34 cellular contexts compared by ENCODE assay signal in the genomic region with DNA sequence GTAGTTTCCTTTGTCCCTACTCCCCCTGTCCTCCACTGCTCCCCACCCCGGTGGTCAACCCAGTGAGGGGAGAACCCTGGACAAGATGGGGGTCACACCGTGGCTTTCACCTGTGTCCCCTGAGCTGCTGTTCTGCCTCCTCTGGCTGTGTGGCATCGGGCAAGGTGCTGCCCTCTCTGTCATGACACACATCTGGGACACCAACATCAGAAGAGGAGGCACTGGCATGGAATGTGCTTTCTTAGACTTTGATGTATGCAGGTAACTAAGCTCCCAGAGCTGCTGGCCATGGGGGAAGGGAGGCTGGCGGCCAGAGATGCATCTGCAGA. TPM values are rescaled to one million over a fixed set of nuclear protein-coding genes. Genes with fewer than 3 reads are reported as not detected.
"Had no signal": no experiment of that assay in that cellular context is flagged by ENCODE, and none has a peak within 500 bp of the region (broad histone marks: within the 10 kb centered on the region; RNA-seq: fewer than 3 reads in every experiment).

No MANE protein-coding gene starts in this region.

- H3K79me2 ChIP-seq: parathyroid adenoma had no signal

- ATAC-seq: naive thymus-derived CD8-positive, alpha-beta T cell; right cardiac atrium; sciatic nerve; stimulated activated memory B cell treated with anti-CD40 and anti-IgM and Interleukin-4, amounts not matched to agents 10 μg/mL and 1 μg/mL and 100 μg/mL, for 72 hours; stimulated activated naive CD8-positive, alpha-beta T cell treated with anti-CD3 and anti-CD28 coated beads, Interleukin-15, amount 100 ng/mL, for 72 hours; stimulated activated naive CD8-positive, alpha-beta T cell treated with anti-CD3 and anti-CD28 coated beads, Interleukin-15, Interleukin-2, amounts not matched to agents 100 U/mL and 50 U/mL, for 24 hours; upper lobe of right lung had no signal

- H3K4me1 Mint-ChIP-seq: naive B cell; stimulated activated memory B cell treated with anti-CD40 and anti-IgM and Interleukin-4, amounts not matched to agents 10 μg/mL and 1 μg/mL and 100 μg/mL, for 72 hours; stimulated activated naive CD8-positive, alpha-beta T cell treated with anti-CD3 and anti-CD28 coated beads, Interleukin-15, amount 100 ng/mL, for 72 hours had no signal

- H3K9ac ChIP-seq: parathyroid adenoma had no signal

- H3K4me2 ChIP-seq: smooth muscle cell had no signal

- H2AFZ ChIP-seq: parathyroid adenoma had no signal

- H3K4me3 Mint-ChIP-seq: naive thymus-derived CD8-positive, alpha-beta T cell; nephron progenitor cell; neural crest cell; stimulated activated memory B cell treated with anti-CD40 and anti-IgM and Interleukin-4, amounts not matched to agents 10 μg/mL and 1 μg/mL and 100 μg/mL, for 72 hours; stimulated activated naive CD8-positive, alpha-beta T cell treated with anti-CD3 and anti-CD28 coated beads, Interleukin-15, amount 100 ng/mL, for 72 hours; type B pancreatic cell had no signal

- DNase-seq: naive B cell; naive thymus-derived CD8-positive, alpha-beta T cell; nephron progenitor cell; occipital lobe; ovary; psoas muscle; right cardiac atrium; spleen; stimulated activated CD4-positive, alpha-beta T cell treated with anti-CD3 and anti-CD28 coated beads, Interleukin-12 subunit alpha, Interleukin-12 subunit beta, amount 100 ng/mL, for 4 hours; stimulated activated CD4-positive, alpha-beta T cell treated with anti-CD3 and anti-CD28 coated beads, Interleukin-1b, Interleukin-23, amount 100 ng/mL, for 48 hours; stimulated activated CD4-positive, alpha-beta T cell treated with anti-CD3 and anti-CD28 coated beads, Interleukin-4, amount 100 ng/mL, for 1 hour; stimulated activated CD4-positive, alpha-beta T cell treated with anti-CD3 and anti-CD28 coated beads, Interleukin-4, amount 100 ng/mL, for 4 hours; stimulated activated CD8-positive, alpha-beta memory T cell treated with anti-CD3 and anti-CD28 coated beads, Interleukin-4, amount 100 ng/mL, for 48 hours; stimulated activated naive CD4-positive, alpha-beta T cell; stimulated activated naive CD8-positive, alpha-beta T cell treated with anti-CD3 and anti-CD28 coated beads, Interleukin-15, amount 100 ng/mL, for 72 hours; stimulated activated naive CD8-positive, alpha-beta T cell treated with anti-CD3 and anti-CD28 coated beads, Interleukin-15, Interleukin-2, amounts not matched to agents 100 U/mL and 50 U/mL, for 24 hours; substantia nigra; testis; tibial artery; transverse colon; upper lobe of right lung had no signal

- H3K27ac ChIP-seq: ovary, parathyroid adenoma, psoas muscle, skin epidermis, spleen, suprapubic skin, testis, tibial artery, transverse colon, upper lobe of right lung, vagina had no signal

- H3K4me3 ChIP-seq: ovary, psoas muscle, skin epidermis, smooth muscle cell, spleen, suprapubic skin, testis, tibial artery, transverse colon, upper lobe of right lung, vagina had no signal

- H3K27me3 ChIP-seq: ovary, testis, vagina had no signal

- H3K9me3 Mint-ChIP-seq: nephron progenitor cell; neural crest cell; stimulated activated memory B cell treated with anti-CD40 and anti-IgM and Interleukin-4, amounts not matched to agents 10 μg/mL and 1 μg/mL and 100 μg/mL, for 72 hours; stimulated activated naive CD8-positive, alpha-beta T cell treated with anti-CD3 and anti-CD28 coated beads, Interleukin-15, amount 100 ng/mL, for 72 hours; type B pancreatic cell had no signal

- FAIRE-seq: urothelium cell line had no signal

- H3K36me3 Mint-ChIP-seq: naive B cell; naive thymus-derived CD8-positive, alpha-beta T cell; stimulated activated memory B cell treated with anti-CD40 and anti-IgM and Interleukin-4, amounts not matched to agents 10 μg/mL and 1 μg/mL and 100 μg/mL, for 72 hours; type B pancreatic cell had no signal

- H3K27ac Mint-ChIP-seq: naive B cell; nephron progenitor cell; progenitor cell of endocrine pancreas; stimulated activated memory B cell treated with anti-CD40 and anti-IgM and Interleukin-4, amounts not matched to agents 10 μg/mL and 1 μg/mL and 100 μg/mL, for 72 hours; stimulated activated naive CD8-positive, alpha-beta T cell treated with anti-CD3 and anti-CD28 coated beads, Interleukin-15, amount 100 ng/mL, for 72 hours; type B pancreatic cell had no signal

- H3K9me3 ChIP-seq: ovary, psoas muscle, spleen, suprapubic skin, testis, tibial artery, transverse colon, upper lobe of right lung, vagina had no signal

- H3K4me1 ChIP-seq: parathyroid adenoma, psoas muscle, suprapubic skin, testis, tibial artery, transverse colon, upper lobe of right lung, vagina had no signal

- H3K36me3 ChIP-seq: ovary, spleen, suprapubic skin, tibial artery, transverse colon, upper lobe of right lung, vagina had no signal

RNA-seq across cellular contexts. Expression of a gene that starts 44.3 kb away (rescaled TPM):
- total RNA-seq: naive thymus-derived CD8-positive, alpha-beta T cell; neural crest cell; occipital lobe; osteoblast; ovary; progenitor cell of endocrine pancreas; psoas muscle; renal cortical epithelial cell; right cardiac atrium; sciatic nerve; smooth muscle cell; spleen; transverse colon; upper lobe of right lung had no signal
- polyA plus RNA-seq: naive thymus-derived CD8-positive, alpha-beta T cell; ovary; psoas muscle; right cardiac atrium; smooth muscle cell; spleen had no signal
